In genomic region chr3:80592792-80593191, GRCh38 we compare ENCODE assay signal across 8 cellular contexts.
"Had no signal": no experiment of that assay in that cellular context is flagged by ENCODE, and none has a peak within 500 bp of the region (broad histone marks: within the 10 kb centered on the region; RNA-seq: fewer than 3 reads in every experiment).

No MANE protein-coding gene starts in this region.

- FAIRE-seq: H1, H54, HTR-8/SVneo had no signal

- ATAC-seq: GM23338 had no signal

- H3K4me3 Mint-ChIP-seq: GM23338, H9 had no signal

- H3K9ac ChIP-seq: KMS-11 had no signal

- H3K4me1 Mint-ChIP-seq: GM23338, H9 had no signal

- H3K27ac ChIP-seq: KMS-11 had no signal

- H3K27ac Mint-ChIP-seq: GM23338, H9 had no signal

- H2AFZ ChIP-seq: GM23338 had no signal

- H3K4me2 ChIP-seq: GM23338, KMS-11 had no signal

- H3K4me3 ChIP-seq: GM23338 had no signal

- DNase-seq: H9, HCEC 1CT, KBM-7 had no signal
